Comparison of ENCODE assay signal across 17 cellular contexts in the genomic region with DNA sequence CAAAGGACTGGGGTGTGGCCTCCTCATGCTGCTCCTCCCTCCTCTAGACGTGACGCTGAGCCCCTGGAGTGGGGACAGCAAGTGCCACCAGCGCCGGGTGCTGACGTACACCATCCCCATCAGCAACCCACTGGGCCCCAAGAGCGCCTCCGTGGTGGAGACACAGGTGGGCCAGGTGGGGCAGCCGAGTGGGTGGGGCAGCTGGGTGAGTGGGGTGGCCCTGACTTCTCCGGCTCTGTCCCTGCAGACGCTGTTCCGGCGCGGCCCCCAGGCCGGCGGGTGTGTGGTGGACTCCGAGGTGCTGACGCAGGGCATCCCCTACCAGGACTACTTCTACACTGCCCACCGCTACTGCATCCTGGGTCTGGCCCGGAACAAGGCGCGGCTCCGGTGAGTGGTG. TPM values are rescaled to one million over a fixed set of nuclear protein-coding genes. Genes with fewer than 3 reads are reported as not detected.
DNase-seq lines count a peak whose midpoint lies in the region; ATAC-seq, FAIRE-seq and TF ChIP-seq lines count a peak whose summit lies in the region.
"Had no signal": no experiment of that assay in that cellular context is flagged by ENCODE, and none has a peak within 500 bp of the region (broad histone marks: within the 10 kb centered on the region; RNA-seq: fewer than 3 reads in every experiment).

No MANE protein-coding gene starts in this region.

- H3K36me3 ChIP-seq in heart left ventricle (peaks cover 2 to 100% (median 98%) of the 10 kb centered on the region in 9 donors), IMR-90 (ENCODE audit: control insufficient read depth, insufficient read depth, low read length) (peaks cover 80% of the 10 kb centered on the region), H1 (ENCODE audit: control insufficient read depth in 2 of 4, insufficient read depth in 4 of 4, low read length in 3 of 4) (peaks cover 55 to 88% (median 80%) of the 10 kb centered on the region in 4 experiments), body of pancreas (replicated peaks in 1 of 2; ENCODE audit: insufficient read depth in 1 of 2, low read depth in 2 of 2) (peaks cover 7 to 46% of the 10 kb centered on the region in 2 donors)

- H3K4me1 Mint-ChIP-seq in stimulated activated effector memory CD8-positive, alpha-beta T cell treated with anti-CD3 and anti-CD28 coated beads, Interleukin-12 subunit alpha, Interleukin-12 subunit beta, amount 100 ng/mL, for 72 hours, result peaks cover 35% of the 10 kb centered on the region

- H3K4me2 ChIP-seq in IMR-90 (ENCODE audit: low read depth, low read length), result no peak overlapping the region
- no peak overlapping the region for H3K4me2 ChIP-seq in H1 (ENCODE audit: insufficient read depth in 1 of 2, low read depth in 2 of 2, low read length in 2 of 2)

- peak; percentile 37 for DNase-seq in Right ventricle myocardium superior
- no peak for DNase-seq in heart left ventricle
- DNase-seq in IMR-90, result no peak
- DNase-seq in H1 (ENCODE audit: low read depth in 1 of 2, low spot score in 2 of 2), result no peak
- no peak for DNase-seq in stimulated activated effector memory CD8-positive, alpha-beta T cell treated with anti-CD3 and anti-CD28 coated beads, Interleukin-12 subunit alpha, Interleukin-12 subunit beta, amount 100 ng/mL, for 72 hours (ENCODE audit: low spot score in 2 of 2)
- no peak for DNase-seq in body of pancreas
- DNase-seq: 8988T; AML-193; CD8-positive, alpha-beta memory T cell; DMS53; GF-D8; GM23248; H7 had no signal

- H2AK5ac ChIP-seq in IMR-90 (ENCODE audit: low read depth, low read length), result no peak overlapping the region
- H2AK5ac ChIP-seq in H1 (ENCODE audit: low read depth, low read length), result no peak overlapping the region

- no peak overlapping the region for H2BK120ac ChIP-seq in IMR-90 (ENCODE audit: low read depth, low read length)
- no peak overlapping the region for H2BK120ac ChIP-seq in H1 (replicated peaks; ENCODE audit: low read depth, low read length)

- H3K79me1 ChIP-seq in IMR-90 (ENCODE audit: low read depth in 1 of 2, low read length in 2 of 2) (no peaks in the 10 kb centered on the region; a peak in 2 of 4 replicates), H1 (ENCODE audit: low read depth, low read length) (no peaks in the 10 kb centered on the region; the same call in 1 of the 2 replicates)

- H4K8ac ChIP-seq in IMR-90 (ENCODE audit: low read depth in 2 of 2, low read length in 2 of 2) (no peak overlapping the region), H1 (ENCODE audit: extremely low read depth, insufficient read depth, low read length) (no peak overlapping the region)

- H3K4ac ChIP-seq in IMR-90 (ENCODE audit: low read depth, low read length), result no peak overlapping the region
- no peak overlapping the region for H3K4ac ChIP-seq in H1 (replicated peaks; ENCODE audit: insufficient read length, low read depth, low read length)

- peaks cover 100% of the 10 kb centered on the region for H3K36me3 Mint-ChIP-seq in stimulated activated effector memory CD8-positive, alpha-beta T cell treated with anti-CD3 and anti-CD28 coated beads, Interleukin-12 subunit alpha, Interleukin-12 subunit beta, amount 100 ng/mL, for 72 hours

- H3K18ac ChIP-seq in IMR-90 (ENCODE audit: low read depth, low read length) (no peak overlapping the region), H1 (ENCODE audit: extremely low read depth, low read length) (no peak overlapping the region)

- H3K14ac ChIP-seq in IMR-90 (replicated peaks; ENCODE audit: low read depth, low read length), result no peak overlapping the region
- no peak overlapping the region for H3K14ac ChIP-seq in H1 (ENCODE audit: insufficient read length)

- H3K4me3 ChIP-seq in heart left ventricle (no peak overlapping the region), IMR-90 (ENCODE audit: insufficient read depth, low read depth, low read length) (no peak overlapping the region), H1 (ENCODE audit: extremely low read depth in 1 of 4, insufficient read depth in 2 of 4, low read depth in 3 of 4, low read length in 4 of 4) (no peak overlapping the region), body of pancreas (no peak overlapping the region)
- H3K4me3 ChIP-seq: GM23248 had no signal

- H4K20me1 ChIP-seq in IMR-90 (ENCODE audit: insufficient read depth, low read length) (no peaks in the 10 kb centered on the region), H1 (replicated peaks in 1 of 2; ENCODE audit: control insufficient read depth in 1 of 2, insufficient read depth in 2 of 2, low read length in 2 of 2) (peaks cover 2 to 23% of the 10 kb centered on the region in 2 experiments)

- H2AK9ac ChIP-seq in IMR-90 (replicated peaks; ENCODE audit: low read depth, low read length, poor library complexity), result peak overlapping the region; percentile 40

- H3K9ac ChIP-seq in IMR-90 (ENCODE audit: low read depth, low read length) (no peak overlapping the region), H1 (replicated peaks in 1 of 4; ENCODE audit: extremely low read depth in 1 of 4, low read depth in 3 of 4, low read length in 3 of 4) (0 out of 7 replicates have a peak overlapping the region, but pooled peaks of 1 of the 4 experiments have one; percentile 22)
- H3K9ac ChIP-seq: GM23248 had no signal

- no peak overlapping the region for H4K91ac ChIP-seq in IMR-90 (ENCODE audit: insufficient read depth, low read depth, low read length)
- no peak overlapping the region for H4K91ac ChIP-seq in H1 (replicated peaks; ENCODE audit: insufficient read length, low read length)

- CTCF ChIA-PET in IMR-90 (lab: Yijun Ruan, JAX) (no interaction called here), H1 (lab: Charles Lee; ENCODE audit: partially characterized antibody) (no interaction called here)

- peak overlapping the region; percentile 86 for H3K27ac Mint-ChIP-seq in stimulated activated effector memory CD8-positive, alpha-beta T cell treated with anti-CD3 and anti-CD28 coated beads, Interleukin-12 subunit alpha, Interleukin-12 subunit beta, amount 100 ng/mL, for 72 hours

- BruUV-seq in IMR-90 (replicated peaks; lab: Mats Ljungman, UMichigan), result no TSS peak

- H3K56ac ChIP-seq in IMR-90 (ENCODE audit: extremely low read depth, insufficient read depth, low read length) (no peak overlapping the region), H1 (replicated peaks; ENCODE audit: insufficient read length, low read depth, low read length) (no peak overlapping the region)

- H3K9me1 ChIP-seq in IMR-90 (ENCODE audit: insufficient read depth, low read length), result no peaks in the 10 kb centered on the region

- no peak overlapping the region for H3K27ac ChIP-seq in heart left ventricle
- H3K27ac ChIP-seq in IMR-90 (ENCODE audit: insufficient read depth, low read length), result no peak overlapping the region
- no peak overlapping the region for H3K27ac ChIP-seq in H1 (ENCODE audit: low read depth, low read length)
- no peak overlapping the region for H3K27ac ChIP-seq in body of pancreas
- H3K27ac ChIP-seq: C4-2B, GM23248 had no signal

- H2BK15ac ChIP-seq in IMR-90 (ENCODE audit: low read depth, low read length) (no peak overlapping the region), H1 (ENCODE audit: low read length) (no peak overlapping the region)

- H3K4me1 ChIP-seq in heart left ventricle (peaks cover 0 to 30% (median 0%) of the 10 kb centered on the region in 12 donors), IMR-90 (ENCODE audit: control insufficient read depth, insufficient read depth, low read length) (no peaks in the 10 kb centered on the region), H1 (replicated peaks in 1 of 4; ENCODE audit: control insufficient read depth in 3 of 4, insufficient read depth in 4 of 4, low read length in 3 of 4) (no peaks in the 10 kb centered on the region), body of pancreas (no peaks in the 10 kb centered on the region)

- POLR2A ChIA-PET in IMR-90 (lab: Charles Lee; ENCODE audit: unreplicated experiment) (no interaction called here), H1 (lab: Charles Lee; ENCODE audit: partially characterized antibody) (interaction anchor here (1.1 to 24.8 kb wide), 3 partner anchors 11 to 42 kb away, joined by 3 to 366 read pairs (median 4); partner anchors contain the start of genes GRAMD1A and SCN1B)

- TF ChIP-seq POLR2A in heart left ventricle (IDR thresholded peaks at IDR 0.05), result no peak
- no peak for TF ChIP-seq POLR2A in IMR-90 (IDR thresholded peaks at IDR 0.05; ENCODE audit: low read depth, low read length)
- TF ChIP-seq POLR2A in H1 (IDR thresholded peaks at IDR 0.05; ENCODE audit: control extremely low read depth in 1 of 2, low read depth in 2 of 2, low read length in 2 of 2), result no peak
- no peak for TF ChIP-seq POLR2A in body of pancreas (IDR thresholded peaks at IDR 0.05)

- H3K4me3 Mint-ChIP-seq in stimulated activated effector memory CD8-positive, alpha-beta T cell treated with anti-CD3 and anti-CD28 coated beads, Interleukin-12 subunit alpha, Interleukin-12 subunit beta, amount 100 ng/mL, for 72 hours, result no peak overlapping the region
- H3K4me3 Mint-ChIP-seq: CD8-positive, alpha-beta memory T cell had no signal

- WGBS in heart left ventricle, 4 donors, result 95 to 96% (median 96%) methylated on average over 21 to 22 of the region's 22 CpGs
- 98% methylated on average over 8 of the region's 22 CpGs; no CpG with 5 or more reads in 1 of the 2 experiments for WGBS in IMR-90 (ENCODE audit: extremely low coverage in 2 of 2, insufficient read length in 1 of 2), 2 experiments
- WGBS in H1 (ENCODE audit: extremely low coverage in 1 of 2, insufficient coverage in 1 of 2, insufficient read length in 1 of 2, insufficient replicate concordance in 2 of 2, low coverage in 1 of 2, low lambda C conversion rate in 2 of 2, missing lambda C conversion rate in 1 of 2), 2 experiments, result 92% methylated on average over 20 of the region's 22 CpGs; no CpG with 5 or more reads in 1 of the 2 experiments
- 86 to 100% methylated on average over 15 to 19 of the region's 22 CpGs for WGBS in body of pancreas, 2 donors

- ATAC-seq in Right ventricle myocardium superior (ENCODE audit: poor library complexity) (no peak), heart left ventricle (no peak), IMR-90 (ENCODE audit: low read depth) (no peak), body of pancreas (no peak), HG03520 (IDR thresholded peaks at IDR 0.05; ENCODE audit: unreplicated experiment) (no peak), esophagus mucosa (no peak)
- ATAC-seq in stimulated activated effector memory CD8-positive, alpha-beta T cell treated with anti-CD3 and anti-CD28 coated beads, Interleukin-12 subunit alpha, Interleukin-12 subunit beta, amount 100 ng/mL, for 72 hours, result no peak

- no peak overlapping the region for H3K23ac ChIP-seq in IMR-90 (ENCODE audit: low read depth, low read length)
- H3K23ac ChIP-seq in H1 (ENCODE audit: insufficient read length), result no peak overlapping the region

- no peak for TF ChIP-seq CTCF in heart left ventricle (IDR thresholded peaks at IDR 0.05)
- TF ChIP-seq CTCF in IMR-90 (conservative IDR thresholded peaks at IDR 0.05; ENCODE audit: low read depth, low read length), result no peak
- no peak for TF ChIP-seq CTCF in H1 (IDR thresholded peaks at IDR 0.05; ENCODE audit: control extremely low read depth in 1 of 3, insufficient read depth in 1 of 3, low read depth in 1 of 3, low read length in 3 of 3)
- no peak for TF ChIP-seq CTCF in body of pancreas (IDR thresholded peaks at IDR 0.05)

- H2BK20ac ChIP-seq in IMR-90 (ENCODE audit: low read depth, low read length), result no peak overlapping the region
- no peak overlapping the region for H2BK20ac ChIP-seq in H1 (ENCODE audit: low read length)

- FAIRE-seq in H1 (lab: Jason Lieb, UNC), result no peak

- no peak for TF ChIP-seq EP300 in H1 (IDR thresholded peaks at IDR 0.05; ENCODE audit: borderline replicate concordance in 1 of 2, low read depth in 2 of 2, low read length in 2 of 2)

- H2BK12ac ChIP-seq in H1 (ENCODE audit: low read depth, low read length), result no peak overlapping the region

- H2BK5ac ChIP-seq in IMR-90 (ENCODE audit: low read depth, low read length, poor library complexity, severe bottlenecking) (no peak overlapping the region), H1 (ENCODE audit: low read depth, low read length) (no peak overlapping the region)

- H3K9me3 ChIP-seq in heart left ventricle (no peaks in the 10 kb centered on the region), IMR-90 (ENCODE audit: control insufficient read depth, insufficient read depth, low read length) (no peaks in the 10 kb centered on the region), H1 (ENCODE audit: insufficient read depth in 2 of 2, low read depth in 1 of 2, low read length in 1 of 2) (no peaks in the 10 kb centered on the region), body of pancreas (no peaks in the 10 kb centered on the region)

- in situ Hi-C loops in IMR-90 (cut with MboI; ENCODE audit: low sequenced_read_pairs), result no loop called here

- H3K9me3 Mint-ChIP-seq in stimulated activated effector memory CD8-positive, alpha-beta T cell treated with anti-CD3 and anti-CD28 coated beads, Interleukin-12 subunit alpha, Interleukin-12 subunit beta, amount 100 ng/mL, for 72 hours, result no peaks in the 10 kb centered on the region
- H3K9me3 Mint-ChIP-seq: CD8-positive, alpha-beta memory T cell had no signal

- intact Hi-C loops in Right ventricle myocardium superior (cut with DNase I), result no loop called here
- intact Hi-C loops in heart left ventricle (cut with DNase I), result loop anchor here in 1 of 10 donors (10.0 kb wide), 1 partner anchor 184 kb away; no protein-coding TSS in a partner anchor
- intact Hi-C loops in IMR-90 (cut with micrococcal nuclease), result no loop called here
- intact Hi-C loops in body of pancreas (cut with DNase I), result loop anchor here (2.0 kb wide), 1 partner anchor 48 kb away; no protein-coding TSS in a partner anchor

- H2AFZ ChIP-seq in IMR-90 (replicated peaks; ENCODE audit: low read length, poor library complexity) (no peak overlapping the region), H1 (ENCODE audit: low read length) (no peak overlapping the region)
- H2AFZ ChIP-seq: GM23248 had no signal

- TF ChIP-seq RAD21 in IMR-90 (IDR thresholded peaks at IDR 0.05; ENCODE audit: low read length), result no peak
- TF ChIP-seq RAD21 in H1 (IDR thresholded peaks at IDR 0.05 in 1 of 2, conservative IDR thresholded peaks at IDR 0.05 in 1 of 2; ENCODE audit: low read depth in 2 of 2, low read length in 2 of 2), result no peak

- H4K5ac ChIP-seq in IMR-90 (ENCODE audit: low read depth, low read length) (no peak overlapping the region), H1 (ENCODE audit: insufficient read length, low read depth, low read length) (no peak overlapping the region)

- H3K23me2 ChIP-seq in H1 (ENCODE audit: low read depth, low read length), result no peaks in the 10 kb centered on the region

- H3K27me3 ChIP-seq in heart left ventricle (no peaks in the 10 kb centered on the region), IMR-90 (ENCODE audit: control insufficient read depth, insufficient read depth, low read length) (no peaks in the 10 kb centered on the region), H1 (replicated peaks in 1 of 4; ENCODE audit: control insufficient read depth in 3 of 4, extremely low read depth in 1 of 4, insufficient read depth in 3 of 4, low read length in 3 of 4) (no peaks in the 10 kb centered on the region; a peak in 1 of 7 replicates), body of pancreas (no peaks in the 10 kb centered on the region)

- dilution Hi-C loops in IMR-90 (cut with HindIII; ENCODE audit: low sequenced_read_pairs, unreplicated experiment), result no loop called here

- H3K79me2 ChIP-seq in H1 (ENCODE audit: control insufficient read depth in 1 of 2, insufficient read depth in 2 of 2, low read length in 2 of 2), result no peaks in the 10 kb centered on the region

RNA-seq across cellular contexts. Expression of gene SCN1B, which starts 11.1 kb away (rescaled TPM):
- total RNA-seq in Right ventricle myocardium superior (48.2 TPM), heart left ventricle (10 to 100 TPM; 22.1 to 68.3 (median 32.4) TPM), IMR-90 (2012; rRNA removed) (2.0 and 2.2 TPM in 2 replicates), body of pancreas (10 to 100 TPM in 1 of 2 donors, 1 to 10 TPM in 1; 2.3 to 23.6 TPM), esophagus mucosa (0.88 TPM)
- polyA plus RNA-seq in heart left ventricle (10 to 100 TPM; 19.7 to 64.4 TPM), IMR-90 (2012; rRNA removed) (9.6 and 10.6 TPM in 2 replicates), H1 (2011; rRNA removed) (3.1 and 4.1 TPM in 2 replicates)
- polyA plus RNA-seq in IMR-90 (2012; cell fraction: cytosol; rRNA removed), result 5.9 and 7.9 TPM in 2 replicates
- 11.5 and 12.8 TPM in 2 replicates for polyA plus RNA-seq in IMR-90 (2012; cell fraction: nucleus; rRNA removed; ENCODE audit: low replicate concordance)
- total RNA-seq in H1 (2021; fragmentation: NEBNext Ultra II Directional; extraction: Animal tissue kit (Norgen Biotek cat#: 25700)), result 3.3 and 3.5 TPM in 2 replicates
- 3.9 TPM for polyA plus RNA-seq in H1 (2011; cell fraction: cytosol; rRNA removed)
- 8.6 TPM for polyA plus RNA-seq in H1 (2011; cell fraction: nucleus; rRNA removed)
- polyA plus RNA-seq in H1 (2012, experiment 1 of 2), result 2.8 to 4.5 TPM (median 3.7 TPM) in 4 replicates
- polyA plus RNA-seq in H1 (2012, experiment 2 of 2), result 2.3 TPM
- polyA plus RNA-seq in H1 (2013, experiment 1 of 2), result 1.9 TPM
- 1.7 TPM for polyA plus RNA-seq in H1 (2013, experiment 2 of 2)
- 1.5 and 4.7 TPM in 2 replicates for polyA minus RNA-seq in H1 (2011; rRNA and poly(A)+ RNA removed)
- 3.4 TPM for polyA minus RNA-seq in H1 (2011; cell fraction: cytosol; rRNA and poly(A)+ RNA removed)
- polyA minus RNA-seq in H1 (2011; cell fraction: nucleus; rRNA and poly(A)+ RNA removed), result 3.0 TPM

RNA-seq across cellular contexts. Expression of gene GRAMD1A, which starts 19.0 kb away (rescaled TPM):
- total RNA-seq in Right ventricle myocardium superior (25.5 TPM), heart left ventricle (10 to 100 TPM; 21.8 to 64.5 (median 29.0) TPM), IMR-90 (2012; rRNA removed) (11.1 and 11.4 TPM in 2 replicates), body of pancreas (10 to 100 TPM; 90.8 to 94.9 TPM), esophagus mucosa (11.8 TPM)
- polyA plus RNA-seq in heart left ventricle (10 to 100 TPM; 31.3 to 36.3 TPM), IMR-90 (2012; rRNA removed) (63.0 and 65.2 TPM in 2 replicates), H1 (2011; rRNA removed) (113 and 176 TPM in 2 replicates)
- 50.3 and 62.6 TPM in 2 replicates for polyA plus RNA-seq in IMR-90 (2012; cell fraction: cytosol; rRNA removed)
- polyA plus RNA-seq in IMR-90 (2012; cell fraction: nucleus; rRNA removed; ENCODE audit: low replicate concordance), result 115 and 162 TPM in 2 replicates
- 152 and 154 TPM in 2 replicates for total RNA-seq in H1 (2021; fragmentation: NEBNext Ultra II Directional; extraction: Animal tissue kit (Norgen Biotek cat#: 25700))
- polyA plus RNA-seq in H1 (2011; cell fraction: cytosol; rRNA removed), result 103 TPM
- polyA plus RNA-seq in H1 (2011; cell fraction: nucleus; rRNA removed), result 333 TPM
- 101 to 139 TPM (median 129 TPM) in 4 replicates for polyA plus RNA-seq in H1 (2012, experiment 1 of 2)
- polyA plus RNA-seq in H1 (2012, experiment 2 of 2), result 109 TPM
- 139 TPM for polyA plus RNA-seq in H1 (2013, experiment 1 of 2)
- 137 TPM for polyA plus RNA-seq in H1 (2013, experiment 2 of 2)
- 113 and 127 TPM in 2 replicates for polyA minus RNA-seq in H1 (2011; rRNA and poly(A)+ RNA removed)
- polyA minus RNA-seq in H1 (2011; cell fraction: cytosol; rRNA and poly(A)+ RNA removed), result 87.8 TPM
- 91.4 TPM for polyA minus RNA-seq in H1 (2011; cell fraction: nucleus; rRNA and poly(A)+ RNA removed)

RNA-seq across cellular contexts. Expression of gene HPN, which starts 22.4 kb away (rescaled TPM):
- total RNA-seq in Right ventricle myocardium superior (5.6 TPM), heart left ventricle (10 to 100 TPM in 1 of 9 donors, 1 to 10 TPM in 8; 1.1 to 13.4 (median 3.3) TPM), IMR-90 (2012; rRNA removed) (not detected in 2 replicates), body of pancreas (100 to 1,000 TPM; 135 to 289 TPM), esophagus mucosa (not detected)
- polyA plus RNA-seq in heart left ventricle (1 to 10 TPM in 1 of 2 donors, under 1 TPM in 1; 0.80 to 1.4 TPM), IMR-90 (2012; rRNA removed) (not detected in 2 replicates), H1 (2011; rRNA removed) (33.7 and 49.9 TPM in 2 replicates)
- not detected in 2 replicates for polyA plus RNA-seq in IMR-90 (2012; cell fraction: cytosol; rRNA removed)
- polyA plus RNA-seq in IMR-90 (2012; cell fraction: nucleus; rRNA removed; ENCODE audit: low replicate concordance), result 0.08 TPM in 1 of 2 replicates, not detected in the other
- 12.3 and 14.7 TPM in 2 replicates for total RNA-seq in H1 (2021; fragmentation: NEBNext Ultra II Directional; extraction: Animal tissue kit (Norgen Biotek cat#: 25700))
- 32.0 TPM for polyA plus RNA-seq in H1 (2011; cell fraction: cytosol; rRNA removed)
- polyA plus RNA-seq in H1 (2011; cell fraction: nucleus; rRNA removed), result 86.2 TPM
- 8.3 to 24.9 TPM (median 19.7 TPM) in 4 replicates for polyA plus RNA-seq in H1 (2012, experiment 1 of 2)
- 19.5 TPM for polyA plus RNA-seq in H1 (2012, experiment 2 of 2)
- polyA plus RNA-seq in H1 (2013, experiment 1 of 2), result 14.3 TPM
- polyA plus RNA-seq in H1 (2013, experiment 2 of 2), result 13.3 TPM
- polyA minus RNA-seq in H1 (2011; rRNA and poly(A)+ RNA removed), result 6.3 and 7.6 TPM in 2 replicates
- 16.4 TPM for polyA minus RNA-seq in H1 (2011; cell fraction: cytosol; rRNA and poly(A)+ RNA removed)
- 19.0 TPM for polyA minus RNA-seq in H1 (2011; cell fraction: nucleus; rRNA and poly(A)+ RNA removed)
- total RNA-seq: CD8-positive, alpha-beta memory T cell; GM23248; HT1080 had no signal
- polyA plus RNA-seq: GM23248 had no signal

RNA-seq across cellular contexts. Expression of gene ZNF792, which starts 55.1 kb away (rescaled TPM):
- total RNA-seq in Right ventricle myocardium superior (3.3 TPM), heart left ventricle (1 to 10 TPM; 2.7 to 8.2 (median 4.2) TPM), IMR-90 (2012; rRNA removed) (3.9 and 4.8 TPM in 2 replicates), body of pancreas (1 to 10 TPM; 4.0 to 7.0 TPM), esophagus mucosa (1.8 TPM)
- polyA plus RNA-seq in heart left ventricle (1 to 10 TPM; 1.3 to 2.2 TPM), IMR-90 (2012; rRNA removed) (1.2 and 1.5 TPM in 2 replicates), H1 (2011; rRNA removed) (1.9 and 2.5 TPM in 2 replicates)
- 0.42 and 0.69 TPM in 2 replicates for polyA plus RNA-seq in IMR-90 (2012; cell fraction: cytosol; rRNA removed)
- polyA plus RNA-seq in IMR-90 (2012; cell fraction: nucleus; rRNA removed; ENCODE audit: low replicate concordance), result 0.84 and 1.6 TPM in 2 replicates
- total RNA-seq in H1 (2021; fragmentation: NEBNext Ultra II Directional; extraction: Animal tissue kit (Norgen Biotek cat#: 25700)), result 6.0 and 7.2 TPM in 2 replicates
- polyA plus RNA-seq in H1 (2011; cell fraction: cytosol; rRNA removed), result 2.6 TPM
- 3.6 TPM for polyA plus RNA-seq in H1 (2011; cell fraction: nucleus; rRNA removed)
- polyA plus RNA-seq in H1 (2012, experiment 1 of 2), result 2.9 to 3.2 TPM (median 3.1 TPM) in 4 replicates
- 1.9 TPM for polyA plus RNA-seq in H1 (2012, experiment 2 of 2)
- polyA plus RNA-seq in H1 (2013, experiment 1 of 2), result 2.8 TPM
- polyA plus RNA-seq in H1 (2013, experiment 2 of 2), result 2.8 TPM
- 17.4 and 19.9 TPM in 2 replicates for polyA minus RNA-seq in H1 (2011; rRNA and poly(A)+ RNA removed)
- polyA minus RNA-seq in H1 (2011; cell fraction: cytosol; rRNA and poly(A)+ RNA removed), result 5.2 TPM
- polyA minus RNA-seq in H1 (2011; cell fraction: nucleus; rRNA and poly(A)+ RNA removed), result 16.5 TPM
